Comparison of ENCODE assay signal across 19 cellular contexts in the genomic region with DNA sequence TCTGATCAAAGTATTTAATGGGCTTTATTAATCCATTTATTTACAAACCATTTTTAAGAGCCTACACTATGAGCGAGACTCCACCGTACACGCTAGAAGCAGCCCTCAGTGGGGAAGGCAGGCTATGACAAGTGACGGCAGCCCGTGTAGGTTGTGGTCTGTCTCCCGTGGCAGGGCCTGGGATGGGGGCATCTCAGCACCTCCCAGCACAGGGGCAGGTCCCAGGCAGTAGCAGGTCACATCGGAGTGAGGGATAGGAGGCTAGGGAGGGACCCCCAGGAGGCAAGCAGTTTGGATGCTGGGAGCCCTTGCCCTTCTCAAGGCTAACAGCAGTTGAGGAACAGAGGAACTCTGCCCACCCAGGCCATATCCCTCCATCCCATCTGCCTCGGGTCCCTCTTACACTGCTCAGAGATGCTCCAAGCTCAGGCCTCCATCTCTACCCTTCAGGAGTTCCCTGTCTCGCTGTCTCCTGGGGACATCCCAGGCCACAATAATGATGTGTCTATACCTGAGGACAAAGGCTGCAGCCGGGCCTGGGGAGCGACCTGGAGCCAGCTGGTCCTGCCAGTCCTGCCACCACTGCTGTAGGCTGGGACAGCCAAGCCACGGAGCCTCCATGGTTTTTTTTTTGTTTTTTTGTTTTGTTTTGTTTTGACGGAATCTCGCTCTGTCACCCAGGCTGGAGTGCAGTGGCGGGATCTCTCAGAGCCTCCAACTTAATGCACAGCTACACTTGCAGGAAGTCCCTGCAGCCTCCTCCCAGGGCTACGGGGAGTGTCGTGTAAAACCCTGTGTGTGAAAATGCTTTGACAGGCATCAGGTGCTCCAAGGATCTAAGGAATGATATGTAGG.
DNase-seq lines count a peak whose midpoint lies in the region; ATAC-seq and TF ChIP-seq lines count a peak whose summit lies in the region.
"Had no signal": no experiment of that assay in that cellular context is flagged by ENCODE, and none has a peak within 500 bp of the region (broad histone marks: within the 10 kb centered on the region; RNA-seq: fewer than 3 reads in every experiment).

No MANE protein-coding gene starts in this region.

- no peaks in the 10 kb centered on the region for H3K36me3 ChIP-seq in adrenal gland (replicated peaks in 1 of 2)

- no peaks in the 10 kb centered on the region for H3K4me1 ChIP-seq in adrenal gland (replicated peaks in 1 of 2)

- 79 to 87% (median 83%) methylated on average over 16 to 17 of the region's 17 CpGs for WGBS in adrenal gland, 4 donors

- DNase-seq in activated CD4-positive, alpha-beta T cell treated with anti-CD3 and anti-CD28 coated beads for 1 hour: peak; percentile 2
- no peak for DNase-seq in activated CD4-positive, alpha-beta T cell treated with anti-CD3 and anti-CD28 coated beads for 4 hours
- DNase-seq in adrenal gland (peak in 4 of 7 donors; percentile 10 to 33 (median 13)), islet precursor cell (peak; percentile 32), NCI-H446 (lab: John Stamatoyannopoulos, UW) (no peak), putamen (ENCODE audit: low spot score) (no peak)
- peak; percentile 12 for DNase-seq in stimulated activated CD8-positive, alpha-beta memory T cell treated with anti-CD3 and anti-CD28 coated beads, Interleukin-4, amount 100 ng/mL, for 48 hours
- DNase-seq: 8988T; activated CD4-positive, alpha-beta T cell treated with anti-CD3 and anti-CD28 coated beads, Interleukin-2, amount 50 U/mL, for 48 hours; foreskin melanocyte; KG1; MV-4-11; NCI-H1930; NCI-H345; SW 1271 had no signal

- no peak for TF ChIP-seq CTCF in adrenal gland (IDR thresholded peaks at IDR 0.05)

- no peaks in the 10 kb centered on the region for H3K27me3 ChIP-seq in adrenal gland
- H3K27me3 ChIP-seq: BLaER1 had no signal

- ATAC-seq in GM21723 (IDR thresholded peaks at IDR 0.05; ENCODE audit: unreplicated experiment): no peak

- intact Hi-C loops in adrenal gland (cut with DNase I): no loop called here

- H3K4me3 ChIP-seq in adrenal gland: no peak overlapping the region
- H3K4me3 ChIP-seq: BLaER1, smooth muscle cell had no signal

- TF ChIP-seq POLR2A in adrenal gland (IDR thresholded peaks at IDR 0.05): no peak

- H3K27ac ChIP-seq in adrenal gland: no peak overlapping the region
- H3K27ac ChIP-seq: BLaER1, RWPE1 had no signal

- H3K9me3 ChIP-seq in adrenal gland (replicated peaks in 1 of 3): no peaks in the 10 kb centered on the region

Comparison
In these comparisons a context has a peak if more than half of its experiments do, and no peak if none do; other contexts are left out.
1. DNase-seq: peak in activated CD4-positive, alpha-beta T cell treated with anti-CD3 and anti-CD28 coated beads for 1 hour (single experiment), adrenal gland (4 of 7), islet precursor cell (single experiment) and stimulated activated CD8-positive, alpha-beta memory T cell treated with anti-CD3 and anti-CD28 coated beads, Interleukin-4, amount 100 ng/mL, for 48 hours (single experiment); none in activated CD4-positive, alpha-beta T cell treated with anti-CD3 and anti-CD28 coated beads for 4 hours (0 of 2), NCI-H446 (0 of 2) and putamen (single experiment).